In genomic region chr20:49324306-49324705, GRCh38 we compare ENCODE assay signal across 19 cellular contexts.
A peak's percentile ranks its signal among the peaks of the same experiment; 100 is the strongest.
DNase-seq lines count a peak whose midpoint lies in the region; ATAC-seq and TF ChIP-seq lines count a peak whose summit lies in the region.
"Had no signal": no experiment of that assay in that cellular context is flagged by ENCODE, and none has a peak within 500 bp of the region (broad histone marks: within the 10 kb centered on the region; RNA-seq: fewer than 3 reads in every experiment).

No MANE protein-coding gene starts in this region.

- peaks cover under 1% of the 10 kb centered on the region for H3K36me3 Mint-ChIP-seq in T-helper 1 cell treated with Interleukin-12 subunit alpha and Interleukin-12 subunit beta and Interleukin-4 antibody, amounts not matched to agents 30 μg/mL and 1 μg/mL, for 36 hours (ENCODE audit: low read depth)
- H3K36me3 Mint-ChIP-seq in dendritic cell treated with granulocyte-macrophage colony-stimulating factor and Interleukin-4, amounts not matched to agents 40 ng/mL and 50 ng/mL, for 4 days (ENCODE audit: low read depth): no peaks in the 10 kb centered on the region

- H3K36me3 ChIP-seq in neutrophil: no peaks in the 10 kb centered on the region
- H3K36me3 ChIP-seq: heart left ventricle, left lung, thyroid gland had no signal

- no peak for ATAC-seq in GM18511 (IDR thresholded peaks at IDR 0.05; ENCODE audit: unreplicated experiment)
- ATAC-seq: body of pancreas had no signal

- H3K4me1 ChIP-seq in neutrophil (ENCODE audit: control insufficient read depth in 1 of 2, insufficient read depth in 1 of 2, low read depth in 1 of 2, low read length in 1 of 2): peaks cover 42 to 61% of the 10 kb centered on the region in 2 experiments

- no peak for TF ChIP-seq CTCF in HL-60 (IDR thresholded peaks at IDR 0.05; ENCODE audit: insufficient read depth, low read length)
- TF ChIP-seq CTCF in neutrophil (IDR thresholded peaks at IDR 0.05): no peak

- H3K27ac ChIP-seq in HL-60 (replicated peaks) (peak overlapping the region; percentile 53), neutrophil (peak overlapping the region; percentile 94)
- H3K27ac ChIP-seq: 22Rv1, body of pancreas, heart left ventricle, thyroid gland had no signal

- H3K27me3 Mint-ChIP-seq in T-helper 1 cell treated with Interleukin-12 subunit alpha and Interleukin-12 subunit beta and Interleukin-4 antibody, amounts not matched to agents 30 μg/mL and 1 μg/mL, for 36 hours (ENCODE audit: low read depth): peaks cover 63% of the 10 kb centered on the region
- peaks cover 39% of the 10 kb centered on the region for H3K27me3 Mint-ChIP-seq in dendritic cell treated with granulocyte-macrophage colony-stimulating factor and Interleukin-4, amounts not matched to agents 40 ng/mL and 50 ng/mL, for 4 days

- H3K9me3 ChIP-seq in neutrophil: no peaks in the 10 kb centered on the region
- H3K9me3 ChIP-seq: body of pancreas, heart left ventricle, left lung, thyroid gland had no signal

- H3K4me1 Mint-ChIP-seq in T-helper 1 cell treated with Interleukin-12 subunit alpha and Interleukin-12 subunit beta and Interleukin-4 antibody, amounts not matched to agents 30 μg/mL and 1 μg/mL, for 36 hours (ENCODE audit: low read depth): peaks cover 20% of the 10 kb centered on the region
- peaks cover 33% of the 10 kb centered on the region for H3K4me1 Mint-ChIP-seq in dendritic cell treated with granulocyte-macrophage colony-stimulating factor and Interleukin-4, amounts not matched to agents 40 ng/mL and 50 ng/mL, for 4 days (ENCODE audit: low read depth)

- DNase-seq in T-helper 1 cell: no peak
- DNase-seq in HL-60 (ENCODE audit: low read depth in 1 of 2, low spot score in 1 of 2): no peak
- no peak for DNase-seq in NCI-H1436 (lab: John Stamatoyannopoulos, UW)
- DNase-seq in SIG-M5 (lab: John Stamatoyannopoulos, UW): no peak
- DNase-seq: activated naive CD4-positive, alpha-beta T cell treated with anti-CD3 and anti-CD28 coated beads, Interleukin-2, amount 50 U/mL, for 16 hours; GOT3; left lung; NCI-H1930; stimulated activated naive CD4-positive, alpha-beta T cell treated with Interleukin-2 at 50 U/mL for 16 hours had no signal

- no peaks in the 10 kb centered on the region for H3K9me3 Mint-ChIP-seq in T-helper 1 cell treated with Interleukin-12 subunit alpha and Interleukin-12 subunit beta and Interleukin-4 antibody, amounts not matched to agents 30 μg/mL and 1 μg/mL, for 36 hours
- H3K9me3 Mint-ChIP-seq in dendritic cell treated with granulocyte-macrophage colony-stimulating factor and Interleukin-4, amounts not matched to agents 40 ng/mL and 50 ng/mL, for 4 days: no peaks in the 10 kb centered on the region
- H3K9me3 Mint-ChIP-seq: endodermal cell had no signal

- intact Hi-C loops in dendritic cell treated with granulocyte-macrophage colony-stimulating factor and Interleukin-4, amounts not matched to agents 40 ng/mL and 50 ng/mL, for 4 days (cut with micrococcal nuclease): loop anchor here (5.0 kb wide), 1 partner anchor 47 kb away; the partner anchor contains the start of gene ZNFX1

- H3K4me3 ChIP-seq in HL-60 (replicated peaks; ENCODE audit: insufficient read depth, low read length) (no peak overlapping the region), neutrophil (ENCODE audit: low read depth in 1 of 2, low read length in 1 of 2) (peak overlapping the region in 1 of 2 experiments; percentile 37)
- H3K4me3 ChIP-seq: body of pancreas, heart left ventricle, left lung, thyroid gland had no signal

- H3K4me3 Mint-ChIP-seq in T-helper 1 cell treated with Interleukin-12 subunit alpha and Interleukin-12 subunit beta and Interleukin-4 antibody, amounts not matched to agents 30 μg/mL and 1 μg/mL, for 36 hours: no peak overlapping the region
- H3K4me3 Mint-ChIP-seq in dendritic cell treated with granulocyte-macrophage colony-stimulating factor and Interleukin-4, amounts not matched to agents 40 ng/mL and 50 ng/mL, for 4 days: no peak overlapping the region
- H3K4me3 Mint-ChIP-seq: B cell, endodermal cell had no signal

- peaks cover 12% of the 10 kb centered on the region for H3K27me3 ChIP-seq in HL-60 (ENCODE audit: insufficient read depth, poor library complexity, severe bottlenecking)
- H3K27me3 ChIP-seq in neutrophil: peaks cover 31% of the 10 kb centered on the region
- H3K27me3 ChIP-seq: thyroid gland had no signal

- peak overlapping the region; percentile 38 for H3K27ac Mint-ChIP-seq in T-helper 1 cell treated with Interleukin-12 subunit alpha and Interleukin-12 subunit beta and Interleukin-4 antibody, amounts not matched to agents 30 μg/mL and 1 μg/mL, for 36 hours
- H3K27ac Mint-ChIP-seq in dendritic cell treated with granulocyte-macrophage colony-stimulating factor and Interleukin-4, amounts not matched to agents 40 ng/mL and 50 ng/mL, for 4 days: peak overlapping the region; percentile 62
- H3K27ac Mint-ChIP-seq: B cell had no signal
